8 cellular contexts compared by ENCODE assay signal in the genomic region with DNA sequence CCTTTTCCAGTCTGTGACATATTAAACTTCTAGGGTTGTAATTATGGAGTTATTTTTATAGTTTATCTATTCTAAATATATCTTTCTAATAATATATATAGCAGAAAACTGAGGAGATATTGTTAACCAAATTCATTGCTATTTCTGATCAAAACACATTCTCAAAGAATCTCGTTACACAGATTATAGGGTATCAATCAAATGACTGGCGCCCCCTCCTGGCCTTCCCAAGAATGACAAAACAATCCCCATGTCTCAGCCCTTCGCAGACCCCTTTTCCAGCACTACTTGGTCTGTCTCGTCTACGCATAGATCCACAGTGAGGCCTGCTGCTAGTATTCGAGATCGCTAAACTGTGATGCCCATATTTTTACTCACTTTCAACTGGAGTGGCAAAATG.
DNase-seq lines count a peak whose midpoint lies in the region; ATAC-seq and TF ChIP-seq lines count a peak whose summit lies in the region.
"Had no signal": no experiment of that assay in that cellular context is flagged by ENCODE, and none has a peak within 500 bp of the region (broad histone marks: within the 10 kb centered on the region; RNA-seq: fewer than 3 reads in every experiment).

No MANE protein-coding gene starts in this region.

- no peaks in the 10 kb centered on the region for H3K36me3 Mint-ChIP-seq in progenitor cell of endocrine pancreas (ENCODE audit: insufficient read depth)

- peaks cover 7% of the 10 kb centered on the region for H3K4me1 Mint-ChIP-seq in progenitor cell of endocrine pancreas (ENCODE audit: low read depth)

- H3K36me3 ChIP-seq in Panc1 (ENCODE audit: control insufficient read depth, insufficient read depth, low read length): no peaks in the 10 kb centered on the region

- H3K9me3 Mint-ChIP-seq in progenitor cell of endocrine pancreas (ENCODE audit: low read depth): no peaks in the 10 kb centered on the region
- H3K9me3 Mint-ChIP-seq: T-helper 1 cell treated with Interleukin-12 subunit alpha and Interleukin-12 subunit beta and Interleukin-4 antibody, amounts not matched to agents 30 μg/mL and 1 μg/mL, for 36 hours had no signal

- H3K4me3 ChIP-seq in Panc1 (ENCODE audit: low read depth in 2 of 2, low read length in 2 of 2): no peak overlapping the region

- no peak overlapping the region for H3K27ac Mint-ChIP-seq in progenitor cell of endocrine pancreas
- H3K27ac Mint-ChIP-seq: T-helper 1 cell treated with Interleukin-12 subunit alpha and Interleukin-12 subunit beta and Interleukin-4 antibody, amounts not matched to agents 30 μg/mL and 1 μg/mL, for 36 hours had no signal

- DNase-seq in GM13977 (ENCODE audit: low spot score): no peak
- no peak for DNase-seq in Panc1 (ENCODE audit: low read depth, low spot score)
- peak; percentile 17 for DNase-seq in central memory CD4-positive, alpha-beta T cell
- DNase-seq in progenitor cell of endocrine pancreas (ENCODE audit: low spot score, unreplicated experiment): no peak
- DNase-seq in T1000 (lab: John Stamatoyannopoulos, UW): no peak

- TF ChIP-seq CTCF in GM13977 (IDR thresholded peaks at IDR 0.05; ENCODE audit: extremely low read depth, insufficient read depth, missing control alignments) (peak; percentile 55), Panc1 (IDR thresholded peaks at IDR 0.05) (peak; percentile 73), progenitor cell of endocrine pancreas (IDR thresholded peaks at IDR 0.05; ENCODE audit: unreplicated experiment) (peak; percentile 75)

- H3K9me3 ChIP-seq in Panc1 (ENCODE audit: control insufficient read depth, insufficient read depth, low read depth, low read length): no peaks in the 10 kb centered on the region

- in situ Hi-C loops in GM13977 (cut with MboI; ENCODE audit: low pct_unique_long_range_greater_than_20kb, low sequenced_read_pairs, unreplicated experiment) (no loop called here), Panc1 (cut with HindIII; ENCODE audit: low pct_unique_long_range_greater_than_20kb, low sequenced_read_pairs) (no loop called here)

- no peaks in the 10 kb centered on the region for H3K27me3 Mint-ChIP-seq in progenitor cell of endocrine pancreas

- BruUV-seq in Panc1 (replicated peaks; lab: Mats Ljungman, UMichigan): no TSS peak

- intact Hi-C loops in Panc1 (cut with micrococcal nuclease; ENCODE audit: unreplicated experiment): no loop called here

- no peaks in the 10 kb centered on the region for H3K4me1 ChIP-seq in Panc1 (ENCODE audit: control insufficient read depth, insufficient read depth, low read length)

- ATAC-seq in Panc1: no peak
- ATAC-seq in GM18873 (IDR thresholded peaks at IDR 0.05; ENCODE audit: low FRiP score, unreplicated experiment): no peak
- ATAC-seq in HG02798 (IDR thresholded peaks at IDR 0.05; ENCODE audit: poor library complexity, unreplicated experiment): no peak

- POLR2A ChIA-PET in Panc1 (lab: Charles Lee): no interaction called here

- H3K27ac ChIP-seq in Panc1 (ENCODE audit: low read length): no peak overlapping the region

- no peak overlapping the region for H3K4me3 Mint-ChIP-seq in progenitor cell of endocrine pancreas (ENCODE audit: low read depth)
- H3K4me3 Mint-ChIP-seq: T-helper 1 cell treated with Interleukin-12 subunit alpha and Interleukin-12 subunit beta and Interleukin-4 antibody, amounts not matched to agents 30 μg/mL and 1 μg/mL, for 36 hours had no signal

- CTCF ChIA-PET in Panc1 (lab: Charles Lee): no interaction called here

- H3K27me3 ChIP-seq in Panc1 (ENCODE audit: control insufficient read depth, insufficient read depth, low read length): no peaks in the 10 kb centered on the region
